In the genomic region with DNA sequence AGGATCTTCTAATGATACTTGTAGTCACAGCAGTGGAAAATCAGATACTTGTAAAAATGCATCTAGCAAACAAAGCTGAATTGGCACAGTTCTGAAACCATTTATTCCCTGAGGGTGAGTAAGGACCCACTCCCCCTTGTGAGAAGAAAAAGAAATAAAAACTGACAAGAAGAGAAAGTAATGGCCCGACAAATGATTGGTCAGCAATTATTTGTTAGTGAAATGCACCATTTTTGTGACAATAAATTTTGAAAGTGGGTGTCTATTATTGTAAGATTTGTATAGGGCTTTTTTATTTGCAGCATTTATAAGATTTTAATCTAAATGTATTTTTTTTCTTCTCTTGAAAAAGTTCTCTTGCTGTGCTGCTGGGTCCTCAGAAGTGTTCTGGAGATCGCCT, we compare ENCODE assay signal across 1 cellular context.
TF ChIP-seq lines count a peak whose summit lies in the region.

No MANE protein-coding gene starts in this region.

TF ChIP-seq in HepG2, 621 proteins besides CTCF, POLR2A, EP300 and RAD21:
- TF ChIP-seq MAFF (IDR thresholded peaks at IDR 0.05; ENCODE audit: low read depth, low read length) = peak; percentile 34; the same call in 1 of the 2 replicates
- no peak for TF ChIP-seq NONO (IDR thresholded peaks at IDR 0.05)
- TF ChIP-seq NONO (CRISPR knock-in tag; conservative IDR thresholded peaks at IDR 0.05) = no peak
- TF ChIP-seq MAFK (conservative IDR thresholded peaks at IDR 0.05 in 1 of 2, IDR thresholded peaks at IDR 0.05 in 1 of 2; ENCODE audit: low read length in 2 of 2) = peak; percentile 33 to 34; a peak in 2 of 4 replicates
